ENCODE assay signal across 39 cellular contexts in the genomic region with DNA sequence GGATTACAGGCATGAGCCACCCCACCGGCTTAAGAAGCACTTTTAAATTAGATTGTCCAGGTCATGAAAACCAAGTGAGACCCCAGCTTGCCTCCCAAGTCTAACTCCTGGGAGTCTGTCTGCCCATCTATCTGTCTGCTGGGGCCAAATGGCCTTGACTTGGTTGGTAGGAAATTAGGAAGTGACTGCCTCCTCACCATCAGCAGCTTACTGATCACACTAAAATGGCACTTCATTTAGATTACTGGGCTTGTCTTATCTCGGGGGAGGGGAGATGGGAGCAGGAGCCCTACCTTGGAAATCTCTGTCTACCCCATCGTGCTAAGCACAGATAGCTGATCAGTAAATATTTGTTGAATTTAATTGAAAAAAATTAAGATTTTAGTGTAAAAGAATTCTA. TPM values are rescaled to one million over a fixed set of nuclear protein-coding genes. Genes with fewer than 3 reads are reported as not detected.
"Had no signal": no experiment of that assay in that cellular context is flagged by ENCODE, and none has a peak within 500 bp of the region (broad histone marks: within the 10 kb centered on the region; RNA-seq: fewer than 3 reads in every experiment).

No MANE protein-coding gene starts in this region.

- H3K9me3 ChIP-seq: adrenal gland, body of pancreas, breast epithelium, MG63, Peyer's patch, SJSA1, SK-N-SH had no signal

- H3K9me3 Mint-ChIP-seq: activated CD4-positive, alpha-beta T cell treated with anti-CD3 and anti-CD28 coated beads, Interleukin-2, amount 10 ng/mL, durations not matched to agents 24 days and 14 days; activated CD8-positive, alpha-beta T cell treated with anti-CD3 and anti-CD28 coated beads for 36 hours; activated naive CD4-positive, alpha-beta T cell treated with anti-CD3 and anti-CD28 coated beads for 36 hours; activated naive CD4-positive, alpha-beta T cell treated with anti-CD3 and anti-CD28 coated beads, Interleukin-2, amount 50 U/mL, for 72 hours; activated T-cell treated with anti-CD3 and anti-CD28 coated beads, Interleukin-2, amount 50 U/mL, for 4 hours; activated T-helper 1 cell treated with anti-CD3 and anti-CD28 coated beads, Interleukin-12 subunit alpha, Interleukin-12 subunit beta, Interleukin-2, Interleukin-4 antibody, amounts not matched to agents 30 ng/mL and 10 ng/mL and 1 ng/mL, durations not matched to agents 14 hours and 24 hours and 36 hours; T-helper 1 cell treated with Interleukin-12 subunit alpha and Interleukin-12 subunit beta and Interleukin-4 antibody, amounts not matched to agents 30 μg/mL and 1 μg/mL, for 36 hours; T-helper 2 cell treated with Interferon-gamma antibody and Interleukin-4, amounts not matched to agents 5 μg/mL and 100 μg/mL, for 36 hours had no signal

- H3K27ac Mint-ChIP-seq: activated CD4-positive, alpha-beta T cell treated with anti-CD3 and anti-CD28 coated beads, Interleukin-2, amount 10 ng/mL, durations not matched to agents 24 days and 14 days; activated CD8-positive, alpha-beta T cell treated with anti-CD3 and anti-CD28 coated beads for 36 hours; activated naive CD4-positive, alpha-beta T cell treated with anti-CD3 and anti-CD28 coated beads for 36 hours; activated naive CD4-positive, alpha-beta T cell treated with anti-CD3 and anti-CD28 coated beads, Interleukin-2, amount 50 U/mL, for 72 hours; activated T-helper 1 cell treated with anti-CD3 and anti-CD28 coated beads, Interleukin-12 subunit alpha, Interleukin-12 subunit beta, Interleukin-2, Interleukin-4 antibody, amounts not matched to agents 30 ng/mL and 10 ng/mL and 1 ng/mL, durations not matched to agents 14 hours and 24 hours and 36 hours; T-helper 1 cell treated with Interleukin-12 subunit alpha and Interleukin-12 subunit beta and Interleukin-4 antibody, amounts not matched to agents 30 μg/mL and 1 μg/mL, for 36 hours; T-helper 2 cell treated with Interferon-gamma antibody and Interleukin-4, amounts not matched to agents 5 μg/mL and 100 μg/mL, for 36 hours had no signal

- H3K9ac ChIP-seq: SK-N-SH had no signal

- H3K27ac ChIP-seq: adrenal gland, body of pancreas, breast epithelium, Peyer's patch, SJSA1 had no signal

- H3K36me3 ChIP-seq: adrenal gland, breast epithelium, MG63, Peyer's patch, SJSA1 had no signal

- FAIRE-seq: astrocyte, TTC549 had no signal

- H3K36me3 Mint-ChIP-seq: activated naive CD4-positive, alpha-beta T cell treated with anti-CD3 and anti-CD28 coated beads, Interleukin-2, amount 50 U/mL, for 72 hours had no signal

- H3K4me1 Mint-ChIP-seq: activated CD4-positive, alpha-beta T cell treated with anti-CD3 and anti-CD28 coated beads, Interleukin-2, amount 10 ng/mL, durations not matched to agents 24 days and 14 days had no signal

- H3K4me3 ChIP-seq: adrenal gland, body of pancreas, breast epithelium, MG63, Peyer's patch, SJSA1 had no signal

- H3K4me3 Mint-ChIP-seq: activated CD4-positive, alpha-beta T cell treated with anti-CD3 and anti-CD28 coated beads, Interleukin-2, amount 10 ng/mL, durations not matched to agents 24 days and 14 days; activated CD8-positive, alpha-beta T cell treated with anti-CD3 and anti-CD28 coated beads for 36 hours; activated naive CD4-positive, alpha-beta T cell treated with anti-CD3 and anti-CD28 coated beads for 36 hours; activated T-cell treated with anti-CD3 and anti-CD28 coated beads, Interleukin-2, amount 50 U/mL, for 4 hours; activated T-helper 1 cell treated with anti-CD3 and anti-CD28 coated beads, Interleukin-12 subunit alpha, Interleukin-12 subunit beta, Interleukin-2, Interleukin-4 antibody, amounts not matched to agents 30 ng/mL and 10 ng/mL and 1 ng/mL, durations not matched to agents 14 hours and 24 hours and 36 hours; T-helper 1 cell treated with Interleukin-12 subunit alpha and Interleukin-12 subunit beta and Interleukin-4 antibody, amounts not matched to agents 30 μg/mL and 1 μg/mL, for 36 hours; T-helper 2 cell treated with Interferon-gamma antibody and Interleukin-4, amounts not matched to agents 5 μg/mL and 100 μg/mL, for 36 hours had no signal

- ATAC-seq: activated CD8-positive, alpha-beta T cell treated with anti-CD3 and anti-CD28 coated beads for 36 hours; activated naive CD4-positive, alpha-beta T cell treated with anti-CD3 and anti-CD28 coated beads, Interleukin-2, amount 50 U/mL, for 72 hours; activated T-cell treated with anti-CD3 and anti-CD28 coated beads, Interleukin-2, amount 50 U/mL, for 4 hours; body of pancreas; PC-3 had no signal

- DNase-seq: activated CD4-positive, alpha-beta T cell treated with anti-CD3 and anti-CD28 coated beads for 1 hour; activated CD4-positive, alpha-beta T cell treated with anti-CD3 and anti-CD28 coated beads, Interleukin-2, amount 10 ng/mL, durations not matched to agents 24 days and 14 days; activated CD4-positive, alpha-beta T cell treated with anti-CD3 and anti-CD28 coated beads, Interleukin-2, amount 50 U/mL, for 4 hours; activated CD4-positive, CD25-positive, alpha-beta regulatory T cell; activated CD8-positive, alpha-beta T cell treated with anti-CD3 and anti-CD28 coated beads for 36 hours; activated gamma-delta T cell treated with Interleukin-2 at 50 U/mL for 16 hours; activated naive CD4-positive, alpha-beta T cell treated with anti-CD3 and anti-CD28 coated beads for 36 hours; activated T-cell treated with anti-CD3 and anti-CD28 coated beads for 4 hours; activated T-cell treated with anti-CD3 and anti-CD28 coated beads, Interleukin-2, amount 50 U/mL, for 4 hours; adrenal gland; body of pancreas; Kasumi-1; MG63; NCI-H1048; NCI-H1105 treated with DMSO at 0.1 percent for 48 hours; NCI-H1436; NCI-H1694; NCI-H1930; NCI-H2081 treated with DMSO at 0.1 percent for 48 hours; NCI-H345; NCI-H524 treated with DMSO at 0.1 percent for 48 hours; NCI-H748 treated with DMSO at 0.1 percent for 48 hours; NK-92 treated with Interleukin-12 subunit alpha and Interleukin-12 subunit beta, amount 100 ng/mL, for 24 hours; PC-3; Peyer's patch; RPMI8226; SHP77 treated with DMSO at 0.1 percent for 48 hours; SK-N-SH had no signal

- H3K4me1 ChIP-seq: adrenal gland, breast epithelium, Peyer's patch had no signal

- H3K4me2 ChIP-seq: SK-N-SH had no signal

- H3K27me3 ChIP-seq: adrenal gland, body of pancreas, breast epithelium, MG63, Peyer's patch, SJSA1 had no signal

RNA-seq across cellular contexts. Expression of gene LRRC2, which starts 5.6 kb away (rescaled TPM):
- total RNA-seq: activated CD4-positive, alpha-beta T cell treated with anti-CD3 and anti-CD28 coated beads, Interleukin-2, amount 10 ng/mL, durations not matched to agents 24 days and 14 days; activated CD8-positive, alpha-beta memory T cell treated with anti-CD3 and anti-CD28 coated beads for 36 hours; activated CD8-positive, alpha-beta T cell treated with anti-CD3 and anti-CD28 coated beads for 36 hours; activated naive CD4-positive, alpha-beta T cell treated with anti-CD3 and anti-CD28 coated beads for 36 hours; activated naive CD4-positive, alpha-beta T cell treated with anti-CD3 and anti-CD28 coated beads, Interleukin-2, amount 50 U/mL, for 72 hours; activated T-helper 1 cell treated with anti-CD3 and anti-CD28 coated beads, Interleukin-12 subunit alpha, Interleukin-12 subunit beta, Interleukin-2, Interleukin-4 antibody, amounts not matched to agents 30 ng/mL and 10 ng/mL and 1 ng/mL, durations not matched to agents 14 hours and 24 hours and 36 hours; NCI-H460 had no signal

RNA-seq across cellular contexts. Expression of gene FAM240A, which starts 40.6 kb away (rescaled TPM):
- total RNA-seq: activated CD4-positive, alpha-beta T cell treated with anti-CD3 and anti-CD28 coated beads, Interleukin-2, amount 10 ng/mL, durations not matched to agents 24 days and 14 days; activated CD8-positive, alpha-beta memory T cell treated with anti-CD3 and anti-CD28 coated beads for 36 hours; activated CD8-positive, alpha-beta T cell treated with anti-CD3 and anti-CD28 coated beads for 36 hours; activated naive CD4-positive, alpha-beta T cell treated with anti-CD3 and anti-CD28 coated beads for 36 hours; activated naive CD4-positive, alpha-beta T cell treated with anti-CD3 and anti-CD28 coated beads, Interleukin-2, amount 50 U/mL, for 72 hours; activated T-cell treated with anti-CD3 and anti-CD28 coated beads, Interleukin-2, amount 50 U/mL, for 4 hours; activated T-helper 1 cell treated with anti-CD3 and anti-CD28 coated beads, Interleukin-12 subunit alpha, Interleukin-12 subunit beta, Interleukin-2, Interleukin-4 antibody, amounts not matched to agents 30 ng/mL and 10 ng/mL and 1 ng/mL, durations not matched to agents 14 hours and 24 hours and 36 hours; astrocyte; body of pancreas; breast epithelium; cardiac septum; NCI-H460; PC-3; Peyer's patch; SJSA1 had no signal
- polyA plus RNA-seq: adrenal gland, SK-N-SH had no signal
